Comparison of ENCODE assay signal across 8 cellular contexts in genomic region chr14:105419055-105419304, GRCh38. TPM values are rescaled to one million over a fixed set of nuclear protein-coding genes. Genes with fewer than 3 reads are reported as not detected.
DNase-seq lines count a peak whose midpoint lies in the region; ATAC-seq, FAIRE-seq and TF ChIP-seq lines count a peak whose summit lies in the region.

No MANE protein-coding gene starts in this region.

- H4K20me1 ChIP-seq in K562 (replicated peaks; ENCODE audit: control insufficient read depth, insufficient read depth, low read length) = no peaks in the 10 kb centered on the region

- H3K27ac Mint-ChIP-seq in memory B cell = peak overlapping the region; percentile 50

- intact Hi-C loops in Right ventricle myocardium superior (cut with DNase I) (no loop called here), K562 (cut with micrococcal nuclease) (no loop called here), uterus (cut with DNase I; ENCODE audit: low total_unique reads) (no loop called here)

- H3K4me1 ChIP-seq in cardiac muscle cell (ENCODE audit: low read depth) = peaks cover 13% of the 10 kb centered on the region
- peaks cover 11 to 63% of the 10 kb centered on the region in 2 experiments; a peak in 4 of 5 replicates for H3K4me1 ChIP-seq in K562 (replicated peaks in 1 of 2; ENCODE audit: control insufficient read depth in 2 of 2, insufficient read depth in 2 of 2, low read length in 2 of 2)
- H3K4me1 ChIP-seq in uterus = peaks cover 7 to 23% of the 10 kb centered on the region in 2 donors

- POLR2A ChIA-PET in K562 (lab: Yijun Ruan, JAX) = no interaction called here
- POLR2A ChIA-PET in GM10248 (lab: Yijun Ruan, JAX) = interaction anchor here (0.7 kb wide), 1 partner anchor 30 kb away, joined by 3 read pairs; no protein-coding TSS in a partner anchor

- BruUV-seq in K562 (replicated peaks; lab: Mats Ljungman, UMichigan) = no TSS peak

- no peaks in the 10 kb centered on the region for H3K27me3 ChIP-seq in cardiac muscle cell
- H3K27me3 ChIP-seq in K562 (ENCODE audit: control insufficient read depth in 2 of 2, insufficient read depth in 2 of 2, low read length in 2 of 2) = no peaks in the 10 kb centered on the region
- no peaks in the 10 kb centered on the region for H3K27me3 ChIP-seq in uterus

- peak overlapping the region; percentile 78 for H3K4me3 Mint-ChIP-seq in memory B cell

- H2AFZ ChIP-seq in K562 (ENCODE audit: low read depth, low read length) = peak overlapping the region; percentile 89

- CTCF ChIA-PET in K562 (lab: Yijun Ruan, JAX; ENCODE audit: low intra/inter-chr PET ratio) = no interaction called here
- CTCF ChIA-PET in GM10248 (lab: Yijun Ruan, JAX) = interaction anchor here (1.1 to 2.2 kb wide), 2 partner anchors 70 to 486 kb away, joined by 3 to 8 read pairs; no protein-coding TSS in a partner anchor

- peak overlapping the region; percentile 81 for H3K27ac ChIP-seq in cardiac muscle cell
- peak overlapping the region; percentile 80 for H3K27ac ChIP-seq in K562 (ENCODE audit: extremely low read depth, low read depth, low read length)
- peak overlapping the region in 1 of 2 donors; percentile 81 for H3K27ac ChIP-seq in uterus

- no peaks in the 10 kb centered on the region for H3K9me3 ChIP-seq in cardiac muscle cell (ENCODE audit: low read depth)
- H3K9me3 ChIP-seq in K562 (replicated peaks; ENCODE audit: control insufficient read depth, insufficient read depth, low read depth, low read length) = no peaks in the 10 kb centered on the region
- H3K9me3 ChIP-seq in uterus = no peaks in the 10 kb centered on the region

- peaks cover 26% of the 10 kb centered on the region for H3K4me1 Mint-ChIP-seq in memory B cell

- WGBS in K562 (ENCODE audit: insufficient coverage, low coverage, missing lambda C conversion rate) = 76% methylated on average over 7 of the region's 8 CpGs

- H3K9me3 Mint-ChIP-seq in memory B cell = no peaks in the 10 kb centered on the region

- H3K9me1 ChIP-seq in K562 (ENCODE audit: control insufficient read depth, insufficient read depth, low read length) = peaks cover 6% of the 10 kb centered on the region

- H3K4me3 ChIP-seq in cardiac muscle cell = peak overlapping the region; percentile 59
- peak overlapping the region; percentile 54 for H3K4me3 ChIP-seq in K562
- H3K4me3 ChIP-seq in uterus = peak overlapping the region; percentile 41 to 47

- H3K4me2 ChIP-seq in K562 (ENCODE audit: insufficient read depth, low read length) = peak overlapping the region; percentile 77

- no peak for TF ChIP-seq CTCF in cardiac muscle cell (IDR thresholded peaks at IDR 0.05; ENCODE audit: low read depth, low read length)
- no peak for TF ChIP-seq CTCF in K562 (IDR thresholded peaks at IDR 0.05 in 2 of 3, conservative IDR thresholded peaks at IDR 0.05 in 1 of 3; ENCODE audit: insufficient read depth in 2 of 3, low read depth in 1 of 3, low read length in 3 of 3)
- no peak for TF ChIP-seq CTCF in uterus (IDR thresholded peaks at IDR 0.05)
- TF ChIP-seq CTCF in GM10248 (IDR thresholded peaks at IDR 0.05; ENCODE audit: control extremely low read depth, extremely low read depth, low read depth, missing control alignments) = no peak

- TF ChIP-seq EP300 in K562 (IDR thresholded peaks at IDR 0.05; ENCODE audit: low read length) = no peak

- in situ Hi-C loops in K562 (cut with MboI) = no loop called here

- H3K9ac ChIP-seq in K562 (ENCODE audit: insufficient read depth in 1 of 2, low read depth in 2 of 2, low read length in 2 of 2) = peak overlapping the region; percentile 80 to 89

- peaks cover 44% of the 10 kb centered on the region for H3K79me2 ChIP-seq in K562 (ENCODE audit: control insufficient read depth, insufficient read depth, low read length)

- H3K27me3 Mint-ChIP-seq in memory B cell = peaks cover 8% of the 10 kb centered on the region

- DNase-seq in cardiac muscle cell (ENCODE audit: low read depth in 1 of 2, low spot score in 1 of 2) (no peak), Right ventricle myocardium superior (no peak), K562 (ENCODE audit: extremely low read depth in 1 of 4, low spot score in 3 of 4) (no peak), memory B cell (ENCODE audit: low spot score in 2 of 2) (no peak), uterus (no peak), GM10248 (ENCODE audit: extremely low spot score) (no peak)
- no peak for DNase-seq in stimulated activated naive CD4-positive, alpha-beta T cell (lab: John Stamatoyannopoulos, UW)
- no peak for DNase-seq in activated CD8-positive, alpha-beta memory T cell treated with anti-CD3 and anti-CD28 coated beads for 24 hours

- ATAC-seq in Right ventricle myocardium superior (ENCODE audit: poor library complexity) = no peak
- no peak for ATAC-seq in K562
- no peak for ATAC-seq in memory B cell (ENCODE audit: low read depth)

- TF ChIP-seq POLR2A in K562 (conservative IDR thresholded peaks at IDR 0.05) (no peak), uterus (IDR thresholded peaks at IDR 0.05) (no peak)

- no peaks in the 10 kb centered on the region for H3K36me3 ChIP-seq in cardiac muscle cell
- H3K36me3 ChIP-seq in K562 (ENCODE audit: control insufficient read depth, insufficient read depth, low read length) = peaks cover 25% of the 10 kb centered on the region; the same call in 2 of the 3 replicates
- H3K36me3 ChIP-seq in uterus = no peaks in the 10 kb centered on the region

- no peaks in the 10 kb centered on the region for H3K36me3 Mint-ChIP-seq in memory B cell

- no peak for FAIRE-seq in K562 (lab: Jason Lieb, UNC)

- no peak for TF ChIP-seq RAD21 in K562 (CRISPR knock-in tag; conservative IDR thresholded peaks at IDR 0.05 in 1 of 2, IDR thresholded peaks at IDR 0.05 in 1 of 2)

RNA-seq across cellular contexts. Expression of gene MTA1, which starts 0.6 kb away (rescaled TPM):
- total RNA-seq in cardiac muscle cell (136 and 208 TPM in 2 replicates), Right ventricle myocardium superior (191 TPM), K562 (2014; rRNA removed) (48.1 and 61.0 TPM in 2 replicates), K562 (2014; rRNA removed; fragmentation: Illumina TruSeq; extraction: Trizol) (11.6 and 12.2 TPM in 2 replicates), K562 (2015; rRNA removed; fragmentation: Illumina TruSeq; extraction: Trizol) (32.3 and 33.4 TPM in 2 replicates), K562 (2021) (107 and 118 TPM in 2 replicates), uterus (100 to 1,000 TPM in 2 of 4 donors, 10 to 100 TPM in 2; 62.9 to 218 (median 108) TPM)
- polyA plus RNA-seq in cardiac muscle cell (110 and 149 TPM in 2 replicates), K562 (2011; rRNA removed) (47.7 and 58.6 TPM in 2 replicates), K562 (2014; fragmentation: Illumina TruSeq; extraction: Trizol) (29.5 and 45.4 TPM in 2 replicates), K562 (2014; fragmentation: Nextera tagmentation; extraction: Ambion mirVana) (under 1 TPM; 0.13 to 0.14 TPM), K562 (2014; rRNA removed) (90.0 and 103 TPM in 2 replicates)
- total RNA-seq in K562 (2011; cell fraction: chromatin; rRNA removed; ENCODE audit: low replicate concordance) = 154 and 390 TPM in 2 replicates
- total RNA-seq in K562 (2011; cell fraction: nucleolus; rRNA removed) = 257 and 271 TPM in 2 replicates
- total RNA-seq in K562 (2011; cell fraction: nucleoplasm; rRNA removed) = 138 and 156 TPM in 2 replicates
- 31.6 and 47.1 TPM in 2 replicates for polyA plus RNA-seq in K562 (2011; cell fraction: cytosol; rRNA removed)
- polyA plus RNA-seq in K562 (2011; cell fraction: nucleus; rRNA removed) = 383 and 622 TPM in 2 replicates
- 74.0 and 91.7 TPM in 2 replicates for polyA plus RNA-seq in K562 (2012)
- polyA minus RNA-seq in K562 (2011; rRNA and poly(A)+ RNA removed) = 13.9 and 22.6 TPM in 2 replicates
- polyA minus RNA-seq in K562 (2011; cell fraction: cytosol; rRNA and poly(A)+ RNA removed) = 69.0 and 80.6 TPM in 2 replicates
- polyA minus RNA-seq in K562 (2011; cell fraction: nucleus; rRNA and poly(A)+ RNA removed) = 102 and 104 TPM in 2 replicates

RNA-seq across cellular contexts. Expression of gene TEX22, which starts 20.6 kb away (rescaled TPM):
- total RNA-seq in cardiac muscle cell (2.5 and 3.7 TPM in 2 replicates), Right ventricle myocardium superior (1.9 TPM), K562 (2014; rRNA removed) (0.04 and 0.05 TPM in 2 replicates), K562 (2014; rRNA removed; fragmentation: Illumina TruSeq; extraction: Trizol) (0.06 and 0.55 TPM in 2 replicates), K562 (2015; rRNA removed; fragmentation: Illumina TruSeq; extraction: Trizol) (0.14 and 0.45 TPM in 2 replicates), K562 (2021) (1.0 and 1.7 TPM in 2 replicates), uterus (1 to 10 TPM in 2 of 4 donors, not detected in 2; 1.1 to 3.8 TPM)
- polyA plus RNA-seq in cardiac muscle cell (3.0 and 4.1 TPM in 2 replicates), K562 (2011; rRNA removed) (0.31 and 0.50 TPM in 2 replicates), K562 (2014; fragmentation: Illumina TruSeq; extraction: Trizol) (0.04 and 0.14 TPM in 2 replicates), K562 (2014; fragmentation: Nextera tagmentation; extraction: Ambion mirVana) (not detected), K562 (2014; rRNA removed) (0.18 and 0.23 TPM in 2 replicates)
- 2.3 and 5.1 TPM in 2 replicates for total RNA-seq in K562 (2011; cell fraction: chromatin; rRNA removed; ENCODE audit: low replicate concordance)
- total RNA-seq in K562 (2011; cell fraction: nucleolus; rRNA removed) = 2.6 and 3.8 TPM in 2 replicates
- 1.9 and 2.6 TPM in 2 replicates for total RNA-seq in K562 (2011; cell fraction: nucleoplasm; rRNA removed)
- polyA plus RNA-seq in K562 (2011; cell fraction: cytosol; rRNA removed) = 0.22 and 0.66 TPM in 2 replicates
- polyA plus RNA-seq in K562 (2011; cell fraction: nucleus; rRNA removed) = 3.7 and 7.3 TPM in 2 replicates
- polyA plus RNA-seq in K562 (2012) = 0.14 and 0.36 TPM in 2 replicates
- 0.11 and 0.12 TPM in 2 replicates for polyA minus RNA-seq in K562 (2011; rRNA and poly(A)+ RNA removed)
- not detected in 2 replicates for polyA minus RNA-seq in K562 (2011; cell fraction: cytosol; rRNA and poly(A)+ RNA removed)
- polyA minus RNA-seq in K562 (2011; cell fraction: nucleus; rRNA and poly(A)+ RNA removed) = 0.56 and 0.94 TPM in 2 replicates

RNA-seq across cellular contexts. Expression of gene CRIP2, which starts 55.6 kb away (rescaled TPM):
- total RNA-seq in cardiac muscle cell (804 and 1,173 TPM in 2 replicates), Right ventricle myocardium superior (1,011 TPM), K562 (2014; rRNA removed) (1.7 and 2.0 TPM in 2 replicates), K562 (2014; rRNA removed; fragmentation: Illumina TruSeq; extraction: Trizol) (not detected in 2 replicates), K562 (2015; rRNA removed; fragmentation: Illumina TruSeq; extraction: Trizol) (0.33 and 0.34 TPM in 2 replicates), K562 (2021) (1.2 and 1.7 TPM in 2 replicates), uterus (100 to 1,000 TPM in 3 of 4 donors, 10 to 100 TPM in 1; 76.1 to 377 (median 163) TPM)
- polyA plus RNA-seq in cardiac muscle cell (1,364 and 1,845 TPM in 2 replicates), K562 (2011; rRNA removed) (1.0 and 2.2 TPM in 2 replicates), K562 (2014; fragmentation: Illumina TruSeq; extraction: Trizol) (0.18 and 0.51 TPM in 2 replicates), K562 (2014; fragmentation: Nextera tagmentation; extraction: Ambion mirVana) (under 1 TPM; 0.25 to 0.27 TPM), K562 (2014; rRNA removed) (0.16 and 1.2 TPM in 2 replicates)
- 2.6 TPM in 1 of 2 replicates, not detected in the other for total RNA-seq in K562 (2011; cell fraction: chromatin; rRNA removed; ENCODE audit: low replicate concordance)
- 0.53 and 1.7 TPM in 2 replicates for total RNA-seq in K562 (2011; cell fraction: nucleolus; rRNA removed)
- total RNA-seq in K562 (2011; cell fraction: nucleoplasm; rRNA removed) = 1.2 and 1.5 TPM in 2 replicates
- polyA plus RNA-seq in K562 (2011; cell fraction: cytosol; rRNA removed) = 4.4 and 9.0 TPM in 2 replicates
- 4.8 and 11.0 TPM in 2 replicates for polyA plus RNA-seq in K562 (2011; cell fraction: nucleus; rRNA removed)
- polyA plus RNA-seq in K562 (2012) = 1.4 and 1.9 TPM in 2 replicates
- polyA minus RNA-seq in K562 (2011; rRNA and poly(A)+ RNA removed) = 0.39 TPM in 1 of 2 replicates, not detected in the other
- polyA minus RNA-seq in K562 (2011; cell fraction: cytosol; rRNA and poly(A)+ RNA removed) = 1.2 and 2.0 TPM in 2 replicates
- 0.67 and 0.94 TPM in 2 replicates for polyA minus RNA-seq in K562 (2011; cell fraction: nucleus; rRNA and poly(A)+ RNA removed)

Comparison
In these comparisons a context has a peak if more than half of its experiments do, and no peak if none do; other contexts are left out.
1. RNA of gene CRIP2, which starts 55.6 kb away (total RNA-seq): 1,011 TPM in Right ventricle myocardium superior (single experiment), 804 to 1,173 TPM in cardiac muscle cell and 76.1 to 377 TPM in uterus; 0.33 to 2.6 TPM in K562; every median in the first group is over 10 times any median in the second.
2. Peak in every context shown above with its lines, with median percentiles within 50 percentile points of each other: H3K4me3 ChIP-seq.